ENCODE assay signal across 8 cellular contexts in genomic region chr21:14675774-14676530, GRCh38.
DNase-seq lines count a peak whose midpoint lies in the region; ATAC-seq and TF ChIP-seq lines count a peak whose summit lies in the region.

No MANE protein-coding gene starts in this region.

- peaks cover 40% of the 10 kb centered on the region for H3K4me1 Mint-ChIP-seq in activated naive CD4-positive, alpha-beta T cell treated with anti-CD3 and anti-CD28 coated beads for 36 hours (ENCODE audit: low read depth)
- peaks cover 5% of the 10 kb centered on the region for H3K4me1 Mint-ChIP-seq in type B pancreatic cell (ENCODE audit: unreplicated experiment)

- intact Hi-C loops in activated naive CD4-positive, alpha-beta T cell treated with anti-CD3 and anti-CD28 coated beads for 36 hours (cut with micrococcal nuclease): loop anchor here (1.0 to 10.0 kb wide), 11 partner anchors 11 to 1056 kb away; partner anchors contain the start of genes HSPA13 and SAMSN1

- in situ Hi-C loops in GM13977 (cut with MboI; ENCODE audit: low pct_unique_long_range_greater_than_20kb, low sequenced_read_pairs, unreplicated experiment): no loop called here

- peak overlapping the region; percentile 91 for H3K27ac Mint-ChIP-seq in activated naive CD4-positive, alpha-beta T cell treated with anti-CD3 and anti-CD28 coated beads for 36 hours
- peak overlapping the region; percentile 91 to 97 for H3K27ac Mint-ChIP-seq in activated naive CD4-positive, alpha-beta T cell treated with anti-CD3 and anti-CD28 coated beads, Interleukin-2, amount 50 U/mL, for 72 hours
- H3K27ac Mint-ChIP-seq in type B pancreatic cell: peak overlapping the region; percentile 43

- no peaks in the 10 kb centered on the region for H3K27me3 Mint-ChIP-seq in activated naive CD4-positive, alpha-beta T cell treated with anti-CD3 and anti-CD28 coated beads for 36 hours (ENCODE audit: low read depth)
- H3K27me3 Mint-ChIP-seq in type B pancreatic cell: no peaks in the 10 kb centered on the region

- peak; percentile 28 for DNase-seq in activated naive CD4-positive, alpha-beta T cell treated with anti-CD3 and anti-CD28 coated beads for 36 hours
- DNase-seq in activated naive CD4-positive, alpha-beta T cell treated with Interleukin-2 at 50 U/mL for 16 hours: no peak
- no peak for DNase-seq in activated naive CD4-positive, alpha-beta T cell treated with anti-CD3 and anti-CD28 coated beads, Interleukin-2, amount 50 U/mL, for 72 hours (ENCODE audit: low spot score in 2 of 2)
- DNase-seq in type B pancreatic cell (ENCODE audit: extremely low spot score, unreplicated experiment) (no peak), GM13977 (ENCODE audit: low spot score) (no peak)
- no peak for DNase-seq in activated CD8-positive, alpha-beta memory T cell treated with anti-CD3 and anti-CD28 coated beads, Interleukin-2, amount 50 U/mL, for 48 hours

- H3K4me3 Mint-ChIP-seq in activated naive CD4-positive, alpha-beta T cell treated with anti-CD3 and anti-CD28 coated beads for 36 hours: peak overlapping the region; percentile 63
- H3K4me3 Mint-ChIP-seq in type B pancreatic cell: no peak overlapping the region

- TF ChIP-seq CTCF in type B pancreatic cell (conservative IDR thresholded peaks at IDR 0.05) (no peak), GM13977 (IDR thresholded peaks at IDR 0.05; ENCODE audit: extremely low read depth, insufficient read depth, missing control alignments) (no peak)

- ATAC-seq in HG03439 (IDR thresholded peaks at IDR 0.05; ENCODE audit: unreplicated experiment) (peak; percentile 61), HG03039 (IDR thresholded peaks at IDR 0.05; ENCODE audit: unreplicated experiment) (no peak)
- peak; percentile 68 to 81 for ATAC-seq in activated naive CD4-positive, alpha-beta T cell treated with anti-CD3 and anti-CD28 coated beads, Interleukin-2, amount 50 U/mL, for 72 hours

- H3K9me3 Mint-ChIP-seq in activated naive CD4-positive, alpha-beta T cell treated with anti-CD3 and anti-CD28 coated beads for 36 hours: no peaks in the 10 kb centered on the region
- H3K9me3 Mint-ChIP-seq in activated naive CD4-positive, alpha-beta T cell treated with anti-CD3 and anti-CD28 coated beads, Interleukin-2, amount 50 U/mL, for 72 hours: peaks cover 21 to 23% of the 10 kb centered on the region in 2 donors
- H3K9me3 Mint-ChIP-seq in type B pancreatic cell: no peaks in the 10 kb centered on the region

- CTCF ChIA-PET in activated naive CD4-positive, alpha-beta T cell treated with anti-CD3 and anti-CD28 coated beads for 36 hours (lab: Charles Lee): interaction anchor here (0.7 to 0.9 kb wide), 3 partner anchors 12 to 197 kb away, joined by 3 to 4 read pairs (median 4); no protein-coding TSS in a partner anchor

- H3K36me3 Mint-ChIP-seq in activated naive CD4-positive, alpha-beta T cell treated with anti-CD3 and anti-CD28 coated beads for 36 hours (ENCODE audit: low read depth): peaks cover 1% of the 10 kb centered on the region
- H3K36me3 Mint-ChIP-seq in activated naive CD4-positive, alpha-beta T cell treated with anti-CD3 and anti-CD28 coated beads, Interleukin-2, amount 50 U/mL, for 72 hours: peaks cover 26 to 28% of the 10 kb centered on the region in 2 donors
- no peaks in the 10 kb centered on the region for H3K36me3 Mint-ChIP-seq in type B pancreatic cell

Comparison
In these comparisons a context has a peak if more than half of its experiments do, and no peak if none do; other contexts are left out.
1. H3K27ac Mint-ChIP-seq: peak in every context shown above with its lines; median percentile 94 in activated naive CD4-positive, alpha-beta T cell treated with anti-CD3 and anti-CD28 coated beads, Interleukin-2, amount 50 U/mL, for 72 hours; 91 in activated naive CD4-positive, alpha-beta T cell treated with anti-CD3 and anti-CD28 coated beads for 36 hours; 43 in type B pancreatic cell.